ENCODE assay signal across 8 cellular contexts in the genomic region with DNA sequence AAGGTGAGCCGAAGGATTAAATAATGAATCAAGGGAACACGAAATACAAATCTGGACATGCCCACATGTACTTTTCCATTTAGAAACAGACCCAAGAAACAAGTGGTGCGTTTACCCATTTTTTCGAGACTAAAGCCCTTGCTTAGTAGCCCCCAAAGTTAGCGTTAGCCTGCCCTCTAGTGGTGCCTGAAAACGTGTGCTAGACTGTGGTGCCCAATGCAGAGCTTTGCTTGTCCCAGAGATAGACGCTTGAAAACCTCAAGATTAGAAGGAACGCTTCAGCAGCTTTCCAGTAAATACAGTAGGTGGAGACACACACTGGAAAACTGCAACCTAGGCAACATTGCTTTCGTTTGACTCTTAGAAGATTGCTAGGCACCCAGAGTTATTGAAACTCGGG.
DNase-seq lines count a peak whose midpoint lies in the region; ATAC-seq, FAIRE-seq and TF ChIP-seq lines count a peak whose summit lies in the region.
"Not testable (repeated sequence)": the region's sequence is repeated elsewhere in the genome, so short reads cannot be mapped to it uniquely, and the experiment has no call there.

No MANE protein-coding gene starts in this region.

- CTCF ChIA-PET in WTC11 (lab: Charles Lee) = not testable (repeated sequence)

- FAIRE-seq in pancreas (lab: Jason Lieb, UNC) = peak; percentile 17

- not testable (repeated sequence) for TF ChIP-seq CTCF in DND-41 (IDR thresholded peaks at IDR 0.05; ENCODE audit: borderline replicate concordance, extremely low read depth, low read length, poor library complexity, severe bottlenecking); WTC11 (IDR thresholded peaks at IDR 0.05); pancreas (IDR thresholded peaks at IDR 0.05)

- intact Hi-C loops in Right ventricle myocardium inferior (cut with DNase I); pancreas (cut with DNase I): not testable (repeated sequence)

- not testable (repeated sequence) for H3K4me2 ChIP-seq in DND-41 (ENCODE audit: insufficient read depth, low read length)

- H3K36me3 ChIP-seq in DND-41 (ENCODE audit: insufficient read depth, low read length); pancreas: not testable (repeated sequence)

- not testable (repeated sequence) for H3K4me1 ChIP-seq in DND-41 (ENCODE audit: insufficient read depth, low read length); pancreas

- H3K79me2 ChIP-seq in DND-41 (ENCODE audit: insufficient read depth, low read length) = not testable (repeated sequence)

- WGBS in pancreas, 2 donors = no CpG with 5 or more reads among the region's 10 CpGs

- not testable (repeated sequence) for H2AFZ ChIP-seq in DND-41 (ENCODE audit: low read depth, low read length)

- POLR2A ChIA-PET in WTC11 (lab: Charles Lee) = not testable (repeated sequence)

- not testable (repeated sequence) for H3K4me3 Mint-ChIP-seq in WTC11

- not testable (repeated sequence) for H3K27me3 ChIP-seq in DND-41 (ENCODE audit: insufficient read depth, low read length, poor library complexity); pancreas

- H3K27me3 Mint-ChIP-seq in WTC11 (ENCODE audit: low read depth) = not testable (repeated sequence)

- not testable (repeated sequence) for H3K27ac Mint-ChIP-seq in WTC11

- not testable (repeated sequence) for H3K4me3 ChIP-seq in DND-41 (ENCODE audit: low read depth in 1 of 2, low read length in 2 of 2); pancreas

- not testable (repeated sequence) for DNase-seq in DND-41; WTC11 (ENCODE audit: low spot score); Right ventricle myocardium inferior (ENCODE audit: missing footprints); pancreas

- not testable (repeated sequence) for H3K9me3 ChIP-seq in DND-41 (ENCODE audit: insufficient read depth, low read length, severe bottlenecking); pancreas

- not testable (repeated sequence) for H3K9me3 Mint-ChIP-seq in WTC11

- ATAC-seq in DND-41 (ENCODE audit: insufficient read depth, low read depth) (peak; percentile 99), GM19372 (IDR thresholded peaks at IDR 0.05; ENCODE audit: low read depth, unreplicated experiment) (peak; percentile 66), GM21717 (IDR thresholded peaks at IDR 0.05; ENCODE audit: unreplicated experiment) (peak; percentile 56), HG02938 (IDR thresholded peaks at IDR 0.05; ENCODE audit: unreplicated experiment) (peak; percentile 58), HG03439 (IDR thresholded peaks at IDR 0.05; ENCODE audit: unreplicated experiment) (peak; percentile 52), WTC11 (peak; percentile 86), Right ventricle myocardium inferior (peak; percentile 73), pancreas (peak; percentile 73 to 94 (median 90))

- H3K27ac ChIP-seq in DND-41 (ENCODE audit: low read length); pancreas: not testable (repeated sequence)

- H3K9ac ChIP-seq in DND-41 (ENCODE audit: low read depth, low read length) = not testable (repeated sequence)

- H4K20me1 ChIP-seq in DND-41 (ENCODE audit: insufficient read depth, low read length) = not testable (repeated sequence)

- not testable (repeated sequence) for H3K36me3 Mint-ChIP-seq in WTC11

- not testable (repeated sequence) for H3K4me1 Mint-ChIP-seq in WTC11
